In the genomic region with DNA sequence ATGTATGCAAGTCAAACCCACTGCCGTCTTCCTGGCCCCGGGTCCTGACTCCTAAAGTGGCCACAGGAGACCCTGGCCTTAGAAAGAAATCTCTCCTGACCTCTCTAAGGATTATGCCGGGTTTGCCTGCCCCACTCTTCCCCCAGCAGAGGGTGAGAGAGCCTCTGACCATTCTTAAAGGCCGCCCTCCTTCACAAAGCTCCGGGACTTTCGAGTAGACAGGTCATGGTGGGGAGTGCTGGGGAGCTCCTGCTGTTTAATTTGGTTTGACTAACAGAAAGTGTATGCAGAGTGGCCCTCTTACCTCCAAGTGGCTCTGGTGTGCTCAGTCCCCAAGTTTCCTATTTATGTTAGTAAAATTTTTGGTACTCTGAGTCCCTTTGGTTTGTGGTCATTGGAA, we compare ENCODE assay signal across 17 cellular contexts.
A peak's percentile ranks its signal among the peaks of the same experiment; 100 is the strongest.
DNase-seq lines count a peak whose midpoint lies in the region; ATAC-seq and TF ChIP-seq lines count a peak whose summit lies in the region.
"Had no signal": no experiment of that assay in that cellular context is flagged by ENCODE, and none has a peak within 500 bp of the region (broad histone marks: within the 10 kb centered on the region; RNA-seq: fewer than 3 reads in every experiment).

No MANE protein-coding gene starts in this region.

- H3K4me3 ChIP-seq in GM23338: no peak overlapping the region
- peak overlapping the region; percentile 26; the same call in 1 of the 2 replicates for H3K4me3 ChIP-seq in OCI-LY3 (ENCODE audit: low read length)
- H3K4me3 ChIP-seq in neuronal stem cell (ENCODE audit: low read length in 2 of 2): no peak overlapping the region
- H3K4me3 ChIP-seq: body of pancreas, pancreas, PC-9 had no signal

- H3K27me3 ChIP-seq in GM23338 (ENCODE audit: insufficient read depth) (no peaks in the 10 kb centered on the region), OCI-LY3 (ENCODE audit: low read depth, low read length) (no peaks in the 10 kb centered on the region), neuronal stem cell (ENCODE audit: control insufficient read depth in 3 of 3, insufficient read depth in 3 of 3, low read depth in 1 of 3, low read length in 3 of 3) (no peaks in the 10 kb centered on the region)
- H3K27me3 ChIP-seq: body of pancreas, pancreas had no signal

- no peak overlapping the region for H2BK120ac ChIP-seq in neuronal stem cell (ENCODE audit: low read depth, low read length)

- peaks cover 23% of the 10 kb centered on the region; the same call in 2 of the 3 replicates for H3K9me3 Mint-ChIP-seq in GM23338

- H3K36me3 Mint-ChIP-seq in GM23338 (ENCODE audit: low read depth): peaks cover 4% of the 10 kb centered on the region; the same call in 2 of the 3 replicates

- no peak overlapping the region for H3K23ac ChIP-seq in neuronal stem cell (ENCODE audit: low read depth, low read length, poor library complexity)

- H3K9ac ChIP-seq in OCI-LY3 (ENCODE audit: low read length) (no peak overlapping the region), neuronal stem cell (ENCODE audit: low read depth, low read length, poor library complexity) (no peak overlapping the region)

- no peak overlapping the region for H3K18ac ChIP-seq in neuronal stem cell (ENCODE audit: low read length)

- no peak overlapping the region for H2BK15ac ChIP-seq in neuronal stem cell (ENCODE audit: low read length)

- no peak overlapping the region for H3K14ac ChIP-seq in neuronal stem cell (ENCODE audit: low read length)

- H3K4me1 ChIP-seq in GM23338 (ENCODE audit: insufficient read depth) (no peaks in the 10 kb centered on the region), OCI-LY3 (ENCODE audit: low read length) (peaks cover 13% of the 10 kb centered on the region), neuronal stem cell (ENCODE audit: control insufficient read depth in 2 of 2, insufficient read depth in 1 of 2, low read depth in 1 of 2, low read length in 2 of 2) (no peaks in the 10 kb centered on the region)
- H3K4me1 ChIP-seq: body of pancreas, pancreas had no signal

- H2AK5ac ChIP-seq in neuronal stem cell (ENCODE audit: low read depth, low read length): no peak overlapping the region

- peak; percentile 14 for ATAC-seq in GM18505 (IDR thresholded peaks at IDR 0.05; ENCODE audit: unreplicated experiment)
- ATAC-seq in GM23338: peak; percentile 49; the same call in 2 of the 3 replicates
- ATAC-seq: body of pancreas, pancreas had no signal

- H4K20me1 ChIP-seq in GM23338 (replicated peaks; ENCODE audit: insufficient read depth) (no peaks in the 10 kb centered on the region), OCI-LY3 (ENCODE audit: insufficient read depth, low read length) (no peaks in the 10 kb centered on the region)

- no peak overlapping the region for H4K91ac ChIP-seq in neuronal stem cell (ENCODE audit: low read depth, low read length, poor library complexity)

- H3K27ac Mint-ChIP-seq in GM23338: no peak overlapping the region

- H3K9me3 ChIP-seq in OCI-LY3 (ENCODE audit: insufficient read depth, low read length) (no peaks in the 10 kb centered on the region), neuronal stem cell (replicated peaks in 1 of 2; ENCODE audit: control insufficient read depth in 2 of 2, insufficient read depth in 1 of 2, low read depth in 1 of 2, low read length in 2 of 2) (peaks cover 0 to 3% of the 10 kb centered on the region in 2 donors)
- H3K9me3 ChIP-seq: body of pancreas, pancreas had no signal

- H4K8ac ChIP-seq in neuronal stem cell (ENCODE audit: low read depth, low read length): no peak overlapping the region

- no peak overlapping the region for H2BK5ac ChIP-seq in neuronal stem cell (ENCODE audit: low read length)

- H3K9me2 ChIP-seq in GM23338 (ENCODE audit: insufficient read depth): peaks cover 8% of the 10 kb centered on the region; the same call in 1 of the 2 replicates

- WGBS in neuronal stem cell (ENCODE audit: extremely low coverage in 2 of 2, insufficient read length in 2 of 2, insufficient replicate concordance in 1 of 2), 2 donors: no CpG with 5 or more reads among the region's 6 CpGs

- H3K4me1 Mint-ChIP-seq in GM23338: no peaks in the 10 kb centered on the region

- no peak for TF ChIP-seq CTCF in GM23338 (conservative IDR thresholded peaks at IDR 0.05; ENCODE audit: low read depth in 2 of 2)
- TF ChIP-seq CTCF in OCI-LY3 (IDR thresholded peaks at IDR 0.05; ENCODE audit: low read depth, low read length): no peak

- H3K4me2 ChIP-seq in GM23338 (no peak overlapping the region), OCI-LY3 (ENCODE audit: low read length) (peak overlapping the region; percentile 42), neuronal stem cell (ENCODE audit: insufficient read depth, low read length, poor library complexity, severe bottlenecking) (no peak overlapping the region)

- no peaks in the 10 kb centered on the region for H3F3A ChIP-seq in GM23338 (replicated peaks; ENCODE audit: low read depth)

- H2AFZ ChIP-seq in GM23338 (peak overlapping the region; percentile 28; the same call in 1 of the 2 replicates), OCI-LY3 (ENCODE audit: low read depth, low read length) (no peak overlapping the region), neuronal stem cell (ENCODE audit: low read length) (peak overlapping the region; percentile 19)

- H3K27me3 Mint-ChIP-seq in GM23338 (ENCODE audit: insufficient read depth, low read depth, poor library complexity): no peaks in the 10 kb centered on the region

- no peak overlapping the region for H3K4ac ChIP-seq in neuronal stem cell (ENCODE audit: low read length)

- no peaks in the 10 kb centered on the region for H3K79me2 ChIP-seq in GM23338 (replicated peaks; ENCODE audit: insufficient read depth)
- no peaks in the 10 kb centered on the region for H3K79me2 ChIP-seq in OCI-LY3 (ENCODE audit: low read length)

- DNase-seq in GM23338 (ENCODE audit: low spot score) (peak; percentile 6), neuronal stem cell (ENCODE audit: low spot score) (no peak), NCI-H2227 (lab: John Stamatoyannopoulos, UW; ENCODE audit: unreplicated experiment) (no peak), SK-N-DZ (ENCODE audit: low spot score) (no peak), cerebellar cortex (ENCODE audit: low spot score) (no peak)
- DNase-seq: activated CD4-positive, CD25-positive, alpha-beta regulatory T cell treated with anti-CD3 and anti-CD28 coated beads, Interleukin-2, amount 50 U/mL, for 72 hours; activated CD8-positive, alpha-beta memory T cell treated with anti-CD3 and anti-CD28 coated beads, Interleukin-2, amount 50 U/mL, for 48 hours; activated naive CD4-positive, alpha-beta T cell treated with anti-CD3 and anti-CD28 coated beads, Interleukin-2, amount 50 U/mL, for 16 hours; body of pancreas; DMS53; NCI-H1694; NCI-H510A; pancreas; PC-9; stimulated activated CD4-positive, alpha-beta T cell treated with anti-CD3 and anti-CD28 coated beads, Interleukin-4, amount 100 ng/mL, for 4 hours had no signal

- H3K4me3 Mint-ChIP-seq in GM23338: no peak overlapping the region

- no peak for TF ChIP-seq POLR2A in GM18505 (IDR thresholded peaks at IDR 0.05; ENCODE audit: borderline replicate concordance, extremely low read depth, insufficient read depth, insufficient read length)

- H3K27ac ChIP-seq in GM23338 (ENCODE audit: low read depth): no peak overlapping the region
- peak overlapping the region; percentile 30 for H3K27ac ChIP-seq in OCI-LY3 (ENCODE audit: low read length)
- no peak overlapping the region for H3K27ac ChIP-seq in neuronal stem cell (replicated peaks; ENCODE audit: low read length)
- H3K27ac ChIP-seq: body of pancreas, PC-9 had no signal

- no peaks in the 10 kb centered on the region for H3K36me3 ChIP-seq in GM23338 (ENCODE audit: insufficient read depth)
- no peaks in the 10 kb centered on the region for H3K36me3 ChIP-seq in OCI-LY3 (replicated peaks; ENCODE audit: low read depth, low read length)
- no peaks in the 10 kb centered on the region for H3K36me3 ChIP-seq in neuronal stem cell (replicated peaks in 1 of 2; ENCODE audit: control insufficient read depth in 2 of 2, insufficient read depth in 2 of 2, low read length in 2 of 2)
- H3K36me3 ChIP-seq: pancreas had no signal

- H3K79me1 ChIP-seq in neuronal stem cell (ENCODE audit: low read depth, low read length): no peaks in the 10 kb centered on the region

- no peak overlapping the region for H2BK12ac ChIP-seq in neuronal stem cell (ENCODE audit: low read length)

TF ChIP-seq in GM23338, 12 proteins besides CTCF, POLR2A, EP300 and RAD21 (continues in another document):
- no peak for TF ChIP-seq ZNF114 (CRISPR knock-in tag; IDR thresholded peaks at IDR 0.05)
- no peak for TF ChIP-seq EZH2phosphoT487 (IDR thresholded peaks at IDR 0.05; ENCODE audit: unreplicated experiment)
- no peak for TF ChIP-seq EZH2 (IDR thresholded peaks at IDR 0.05; ENCODE audit: low read depth, unreplicated experiment)
